Comparison of ENCODE assay signal across 23 cellular contexts in genomic region chr17:60352569-60352968, GRCh38.
"Had no signal": no experiment of that assay in that cellular context is flagged by ENCODE, and none has a peak within 500 bp of the region (broad histone marks: within the 10 kb centered on the region; RNA-seq: fewer than 3 reads in every experiment).

No MANE protein-coding gene starts in this region.

- H3K4me3 ChIP-seq: SJSA1, SK-N-MC had no signal

- H3K27ac ChIP-seq: SJSA1, SK-N-MC had no signal

- H3K27me3 ChIP-seq: SJSA1 had no signal

- H3K9me3 ChIP-seq: SJSA1 had no signal

- H3K36me3 ChIP-seq: SJSA1 had no signal

- DNase-seq: Kasumi-1, KG1, MV-4-11, NCI-H1092, NCI-H1105 treated with DMSO at 0.1 percent for 48 hours, NCI-H1417 treated with DMSO at 0.1 percent for 48 hours, NCI-H146, NCI-H1694 treated with DMSO at 0.1 percent for 48 hours, NCI-H1930, NCI-H2081, NCI-H2171, NCI-H226, NCI-H446, NCI-H510A, NCI-H524 treated with DMSO at 0.1 percent for 48 hours, NCI-H69, NCI-H774, Right ventricle myocardium superior, RPMI8226, SIG-M5 had no signal

- FAIRE-seq: RCC 7860 had no signal
